21 cellular contexts compared by ENCODE assay signal in the genomic region with DNA sequence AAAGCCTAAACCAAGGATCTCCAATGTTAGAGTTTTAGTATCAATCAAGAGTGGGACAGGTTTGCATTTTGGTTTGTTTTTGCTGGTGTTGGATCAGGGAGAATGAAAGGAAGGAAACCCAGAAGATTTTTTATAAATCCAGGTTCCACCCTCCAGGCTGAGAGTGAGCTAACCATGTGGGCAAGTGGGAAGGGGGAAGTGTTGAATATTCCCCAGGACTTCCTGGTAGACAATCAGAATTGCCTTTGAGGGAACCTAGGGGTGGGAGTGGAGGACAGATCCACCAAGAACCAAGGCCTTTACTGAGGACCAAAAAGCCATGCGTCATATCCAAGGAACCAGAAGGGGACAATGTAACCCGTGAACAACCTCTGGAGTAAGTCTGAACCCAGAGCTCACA.
"Had no signal": no experiment of that assay in that cellular context is flagged by ENCODE, and none has a peak within 500 bp of the region (broad histone marks: within the 10 kb centered on the region; RNA-seq: fewer than 3 reads in every experiment).

No MANE protein-coding gene starts in this region.

- H3K36me3 Mint-ChIP-seq: activated CD4-positive, alpha-beta memory T cell treated with anti-CD3 and anti-CD28 coated beads for 36 hours; activated naive CD4-positive, alpha-beta T cell treated with anti-CD3 and anti-CD28 coated beads, Interleukin-2, amount 10 ng/mL, durations not matched to agents 7 days and 5 days; activated naive CD8-positive, alpha-beta T cell treated with anti-CD3 and anti-CD28 coated beads for 36 hours had no signal

- H3K4me3 Mint-ChIP-seq: activated CD4-positive, alpha-beta memory T cell treated with anti-CD3 and anti-CD28 coated beads for 36 hours; activated CD4-positive, alpha-beta T cell treated with anti-CD3 and anti-CD28 coated beads, Interleukin-2, amount 10 ng/mL, durations not matched to agents 7 days and 5 days; activated naive CD4-positive, alpha-beta T cell treated with anti-CD3 and anti-CD28 coated beads, Interleukin-2, amount 10 ng/mL, durations not matched to agents 7 days and 5 days; activated naive CD8-positive, alpha-beta T cell treated with anti-CD3 and anti-CD28 coated beads for 36 hours; activated T-cell treated with anti-CD3 and anti-CD28 coated beads, Interleukin-2, amount 50 U/mL, for 4 hours; IgD-negative memory B cell; T-helper 1 cell treated with Interleukin-12 subunit alpha and Interleukin-12 subunit beta and Interleukin-4 antibody, amounts not matched to agents 30 μg/mL and 1 μg/mL, for 36 hours had no signal

- ATAC-seq: activated T-cell treated with anti-CD3 and anti-CD28 coated beads, Interleukin-2, amount 50 U/mL, for 4 hours; PC-3 had no signal

- H3K27me3 Mint-ChIP-seq: activated CD4-positive, alpha-beta memory T cell treated with anti-CD3 and anti-CD28 coated beads for 36 hours; activated CD4-positive, alpha-beta T cell treated with anti-CD3 and anti-CD28 coated beads, Interleukin-2, amount 10 ng/mL, durations not matched to agents 7 days and 5 days; activated naive CD4-positive, alpha-beta T cell treated with anti-CD3 and anti-CD28 coated beads, Interleukin-2, amount 10 ng/mL, durations not matched to agents 7 days and 5 days; IgD-negative memory B cell had no signal

- H3K4me1 Mint-ChIP-seq: activated naive CD4-positive, alpha-beta T cell treated with anti-CD3 and anti-CD28 coated beads, Interleukin-2, amount 10 ng/mL, durations not matched to agents 7 days and 5 days had no signal

- H3K27ac ChIP-seq: VCaP had no signal

- DNase-seq: activated CD4-positive, alpha-beta memory T cell treated with anti-CD3 and anti-CD28 coated beads for 36 hours; activated CD4-positive, alpha-beta T cell treated with anti-CD3 and anti-CD28 coated beads, Interleukin-2, amount 10 ng/mL, durations not matched to agents 7 days and 5 days; activated CD4-positive, CD25-positive, alpha-beta regulatory T cell; activated CD8-positive, alpha-beta memory T cell treated with anti-CD3 and anti-CD28 coated beads for 24 hours; activated gamma-delta T cell; activated naive CD4-positive, alpha-beta T cell treated with anti-CD3 and anti-CD28 coated beads, Interleukin-2, amount 10 ng/mL, durations not matched to agents 7 days and 5 days; activated naive CD8-positive, alpha-beta T cell treated with anti-CD3 and anti-CD28 coated beads for 36 hours; activated T-cell treated with anti-CD3 and anti-CD28 coated beads, Interleukin-2, amount 50 U/mL, for 4 hours; KG1; NCI-H1048; NCI-H1417; NCI-H1930; NCI-H345; NCI-H510A; NCI-H526 treated with DMSO at 0.1 percent for 48 hours; PC-3; SHP77 treated with DMSO at 0.1 percent for 48 hours; T-helper 9 cell had no signal

- H3K27ac Mint-ChIP-seq: activated CD4-positive, alpha-beta memory T cell treated with anti-CD3 and anti-CD28 coated beads for 36 hours; activated CD4-positive, alpha-beta T cell treated with anti-CD3 and anti-CD28 coated beads, Interleukin-2, amount 10 ng/mL, durations not matched to agents 7 days and 5 days; activated naive CD4-positive, alpha-beta T cell treated with anti-CD3 and anti-CD28 coated beads, Interleukin-2, amount 10 ng/mL, durations not matched to agents 7 days and 5 days; activated naive CD8-positive, alpha-beta T cell treated with anti-CD3 and anti-CD28 coated beads for 36 hours; IgD-negative memory B cell; T-helper 1 cell treated with Interleukin-12 subunit alpha and Interleukin-12 subunit beta and Interleukin-4 antibody, amounts not matched to agents 30 μg/mL and 1 μg/mL, for 36 hours had no signal
